ENCODE assay signal across 2 cellular contexts in the genomic region with DNA sequence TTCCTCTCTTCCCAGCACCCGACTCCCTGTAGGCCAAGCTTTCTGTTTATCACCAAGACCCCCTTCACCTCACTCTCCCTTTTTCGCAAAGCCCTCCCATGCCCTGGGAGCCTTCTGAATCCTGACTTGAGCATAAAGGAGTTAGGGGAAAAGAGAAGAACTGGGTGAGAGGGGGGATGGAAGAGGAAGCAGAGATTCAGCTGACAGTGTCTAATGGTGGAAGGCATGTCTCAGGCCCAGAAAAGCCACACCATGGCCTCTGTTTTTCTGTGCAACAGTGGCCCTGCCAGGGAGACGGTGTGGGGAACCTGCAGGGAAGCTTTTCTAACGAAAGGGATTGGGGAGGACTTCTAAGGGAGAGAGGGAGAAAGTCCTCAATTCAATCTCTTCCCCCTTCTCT.
TF ChIP-seq lines count a peak whose summit lies in the region.

No MANE protein-coding gene starts in this region.

TF ChIP-seq in SK-N-SH, 30 proteins besides CTCF, POLR2A, EP300 and RAD21 (continued from another document):
- TF ChIP-seq, protein P1, sequence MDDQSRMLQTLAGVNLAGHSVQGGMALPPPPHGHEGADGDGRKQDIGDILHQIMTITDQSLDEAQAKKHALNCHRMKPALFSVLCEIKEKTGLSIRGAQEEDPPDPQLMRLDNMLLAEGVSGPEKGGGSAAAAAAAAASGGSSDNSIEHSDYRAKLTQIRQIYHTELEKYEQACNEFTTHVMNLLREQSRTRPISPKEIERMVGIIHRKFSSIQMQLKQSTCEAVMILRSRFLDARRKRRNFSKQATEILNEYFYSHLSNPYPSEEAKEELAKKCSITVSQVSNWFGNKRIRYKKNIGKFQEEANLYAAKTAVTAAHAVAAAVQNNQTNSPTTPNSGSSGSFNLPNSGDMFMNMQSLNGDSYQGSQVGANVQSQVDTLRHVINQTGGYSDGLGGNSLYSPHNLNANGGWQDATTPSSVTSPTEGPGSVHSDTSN (IDR thresholded peaks at IDR 0.05) = no peak
- TF ChIP-seq RXRA (IDR thresholded peaks at IDR 0.05; ENCODE audit: borderline replicate concordance, low read depth) = no peak
- no peak for TF ChIP-seq TCF12 (IDR thresholded peaks at IDR 0.05)
- TF ChIP-seq FOSL2 (IDR thresholded peaks at IDR 0.05; ENCODE audit: borderline replicate concordance, low read depth) = no peak
- no peak for TF ChIP-seq TAF1 (IDR thresholded peaks at IDR 0.05; ENCODE audit: borderline replicate concordance, low read depth, low read length)
- TF ChIP-seq, protein P2, sequence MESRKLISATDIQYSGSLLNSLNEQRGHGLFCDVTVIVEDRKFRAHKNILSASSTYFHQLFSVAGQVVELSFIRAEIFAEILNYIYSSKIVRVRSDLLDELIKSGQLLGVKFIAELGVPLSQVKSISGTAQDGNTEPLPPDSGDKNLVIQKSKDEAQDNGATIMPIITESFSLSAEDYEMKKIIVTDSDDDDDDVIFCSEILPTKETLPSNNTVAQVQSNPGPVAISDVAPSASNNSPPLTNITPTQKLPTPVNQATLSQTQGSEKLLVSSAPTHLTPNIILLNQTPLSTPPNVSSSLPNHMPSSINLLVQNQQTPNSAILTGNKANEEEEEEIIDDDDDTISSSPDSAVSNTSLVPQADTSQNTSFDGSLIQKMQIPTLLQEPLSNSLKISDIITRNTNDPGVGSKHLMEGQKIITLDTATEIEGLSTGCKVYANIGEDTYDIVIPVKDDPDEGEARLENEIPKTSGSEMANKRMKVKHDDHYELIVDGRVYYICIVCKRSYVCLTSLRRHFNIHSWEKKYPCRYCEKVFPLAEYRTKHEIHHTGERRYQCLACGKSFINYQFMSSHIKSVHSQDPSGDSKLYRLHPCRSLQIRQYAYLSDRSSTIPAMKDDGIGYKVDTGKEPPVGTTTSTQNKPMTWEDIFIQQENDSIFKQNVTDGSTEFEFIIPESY (IDR thresholded peaks at IDR 0.05; ENCODE audit: borderline replicate concordance, low read depth) = no peak
- TF ChIP-seq YY1 (IDR thresholded peaks at IDR 0.05; ENCODE audit: low read depth) = no peak
- no peak for TF ChIP-seq RFX5 (IDR thresholded peaks at IDR 0.05; ENCODE audit: low read length)
- no peak for TF ChIP-seq EZH2phosphoT487 (IDR thresholded peaks at IDR 0.05; ENCODE audit: borderline replicate concordance, low read depth)
- no peak for TF ChIP-seq JUND (IDR thresholded peaks at IDR 0.05)

TF ChIP-seq in SK-N-SH treated with all-trans-retinoic acid at 6 μM for 48 hours, 23 proteins besides CTCF, POLR2A, EP300 and RAD21 (continued from another document):
- TF ChIP-seq, protein P3, sequence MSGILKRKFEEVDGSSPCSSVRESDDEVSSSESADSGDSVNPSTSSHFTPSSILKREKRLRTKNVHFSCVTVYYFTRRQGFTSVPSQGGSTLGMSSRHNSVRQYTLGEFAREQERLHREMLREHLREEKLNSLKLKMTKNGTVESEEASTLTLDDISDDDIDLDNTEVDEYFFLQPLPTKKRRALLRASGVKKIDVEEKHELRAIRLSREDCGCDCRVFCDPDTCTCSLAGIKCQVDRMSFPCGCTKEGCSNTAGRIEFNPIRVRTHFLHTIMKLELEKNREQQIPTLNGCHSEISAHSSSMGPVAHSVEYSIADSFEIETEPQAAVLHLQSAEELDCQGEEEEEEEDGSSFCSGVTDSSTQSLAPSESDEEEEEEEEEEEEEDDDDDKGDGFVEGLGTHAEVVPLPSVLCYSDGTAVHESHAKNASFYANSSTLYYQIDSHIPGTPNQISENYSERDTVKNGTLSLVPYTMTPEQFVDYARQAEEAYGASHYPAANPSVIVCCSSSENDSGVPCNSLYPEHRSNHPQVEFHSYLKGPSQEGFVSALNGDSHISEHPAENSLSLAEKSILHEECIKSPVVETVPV (CRISPR knock-in tag; IDR thresholded peaks at IDR 0.05) = no peak
- TF ChIP-seq, protein P4, sequence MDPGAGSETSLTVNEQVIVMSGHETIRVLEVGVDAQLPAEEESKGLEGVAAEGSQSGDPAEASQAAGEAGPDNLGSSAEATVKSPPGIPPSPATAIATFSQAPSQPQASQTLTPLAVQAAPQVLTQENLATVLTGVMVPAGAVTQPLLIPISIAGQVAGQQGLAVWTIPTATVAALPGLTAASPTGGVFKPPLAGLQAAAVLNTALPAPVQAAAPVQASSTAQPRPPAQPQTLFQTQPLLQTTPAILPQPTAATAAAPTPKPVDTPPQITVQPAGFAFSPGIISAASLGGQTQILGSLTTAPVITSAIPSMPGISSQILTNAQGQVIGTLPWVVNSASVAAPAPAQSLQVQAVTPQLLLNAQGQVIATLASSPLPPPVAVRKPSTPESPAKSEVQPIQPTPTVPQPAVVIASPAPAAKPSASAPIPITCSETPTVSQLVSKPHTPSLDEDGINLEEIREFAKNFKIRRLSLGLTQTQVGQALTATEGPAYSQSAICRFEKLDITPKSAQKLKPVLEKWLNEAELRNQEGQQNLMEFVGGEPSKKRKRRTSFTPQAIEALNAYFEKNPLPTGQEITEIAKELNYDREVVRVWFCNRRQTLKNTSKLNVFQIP (CRISPR knock-in tag; IDR thresholded peaks at IDR 0.05; ENCODE audit: borderline replicate concordance, low read depth) = no peak
- TF ChIP-seq TOX (CRISPR knock-in tag; IDR thresholded peaks at IDR 0.05; ENCODE audit: borderline replicate concordance) (no peak), ISL1 (CRISPR knock-in tag; IDR thresholded peaks at IDR 0.05) (no peak), ZNF8 (CRISPR knock-in tag; IDR thresholded peaks at IDR 0.05) (no peak), SNAI2 (CRISPR knock-in tag; IDR thresholded peaks at IDR 0.05) (no peak), ZC3H10 (CRISPR knock-in tag; IDR thresholded peaks at IDR 0.05) (no peak), ZNF70 (CRISPR knock-in tag; IDR thresholded peaks at IDR 0.05) (no peak), ZFP3 (CRISPR knock-in tag; IDR thresholded peaks at IDR 0.05) (no peak), ESRRG (CRISPR knock-in tag; IDR thresholded peaks at IDR 0.05) (no peak)
- TF ChIP-seq, protein P5, sequence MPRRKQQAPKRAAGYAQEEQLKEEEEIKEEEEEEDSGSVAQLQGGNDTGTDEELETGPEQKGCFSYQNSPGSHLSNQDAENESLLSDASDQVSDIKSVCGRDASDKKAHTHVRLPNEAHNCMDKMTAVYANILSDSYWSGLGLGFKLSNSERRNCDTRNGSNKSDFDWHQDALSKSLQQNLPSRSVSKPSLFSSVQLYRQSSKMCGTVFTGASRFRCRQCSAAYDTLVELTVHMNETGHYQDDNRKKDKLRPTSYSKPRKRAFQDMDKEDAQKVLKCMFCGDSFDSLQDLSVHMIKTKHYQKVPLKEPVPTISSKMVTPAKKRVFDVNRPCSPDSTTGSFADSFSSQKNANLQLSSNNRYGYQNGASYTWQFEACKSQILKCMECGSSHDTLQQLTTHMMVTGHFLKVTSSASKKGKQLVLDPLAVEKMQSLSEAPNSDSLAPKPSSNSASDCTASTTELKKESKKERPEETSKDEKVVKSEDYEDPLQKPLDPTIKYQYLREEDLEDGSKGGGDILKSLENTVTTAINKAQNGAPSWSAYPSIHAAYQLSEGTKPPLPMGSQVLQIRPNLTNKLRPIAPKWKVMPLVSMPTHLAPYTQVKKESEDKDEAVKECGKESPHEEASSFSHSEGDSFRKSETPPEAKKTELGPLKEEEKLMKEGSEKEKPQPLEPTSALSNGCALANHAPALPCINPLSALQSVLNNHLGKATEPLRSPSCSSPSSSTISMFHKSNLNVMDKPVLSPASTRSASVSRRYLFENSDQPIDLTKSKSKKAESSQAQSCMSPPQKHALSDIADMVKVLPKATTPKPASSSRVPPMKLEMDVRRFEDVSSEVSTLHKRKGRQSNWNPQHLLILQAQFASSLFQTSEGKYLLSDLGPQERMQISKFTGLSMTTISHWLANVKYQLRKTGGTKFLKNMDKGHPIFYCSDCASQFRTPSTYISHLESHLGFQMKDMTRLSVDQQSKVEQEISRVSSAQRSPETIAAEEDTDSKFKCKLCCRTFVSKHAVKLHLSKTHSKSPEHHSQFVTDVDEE (CRISPR knock-in tag; IDR thresholded peaks at IDR 0.05) = no peak
- TF ChIP-seq, protein P6, sequence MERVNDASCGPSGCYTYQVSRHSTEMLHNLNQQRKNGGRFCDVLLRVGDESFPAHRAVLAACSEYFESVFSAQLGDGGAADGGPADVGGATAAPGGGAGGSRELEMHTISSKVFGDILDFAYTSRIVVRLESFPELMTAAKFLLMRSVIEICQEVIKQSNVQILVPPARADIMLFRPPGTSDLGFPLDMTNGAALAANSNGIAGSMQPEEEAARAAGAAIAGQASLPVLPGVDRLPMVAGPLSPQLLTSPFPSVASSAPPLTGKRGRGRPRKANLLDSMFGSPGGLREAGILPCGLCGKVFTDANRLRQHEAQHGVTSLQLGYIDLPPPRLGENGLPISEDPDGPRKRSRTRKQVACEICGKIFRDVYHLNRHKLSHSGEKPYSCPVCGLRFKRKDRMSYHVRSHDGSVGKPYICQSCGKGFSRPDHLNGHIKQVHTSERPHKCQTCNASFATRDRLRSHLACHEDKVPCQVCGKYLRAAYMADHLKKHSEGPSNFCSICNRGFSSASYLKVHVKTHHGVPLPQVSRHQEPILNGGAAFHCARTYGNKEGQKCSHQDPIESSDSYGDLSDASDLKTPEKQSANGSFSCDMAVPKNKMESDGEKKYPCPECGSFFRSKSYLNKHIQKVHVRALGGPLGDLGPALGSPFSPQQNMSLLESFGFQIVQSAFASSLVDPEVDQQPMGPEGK (CRISPR knock-in tag; IDR thresholded peaks at IDR 0.05; ENCODE audit: borderline replicate concordance) = no peak
